1 cellular context compared by ENCODE assay signal in genomic region chr19:41941410-41942202, GRCh38.
TF ChIP-seq lines count a peak whose summit lies in the region.

No MANE protein-coding gene starts in this region.

TF ChIP-seq in GM12878, 131 proteins besides CTCF, POLR2A, EP300 and RAD21:
- TF ChIP-seq RFX5 (IDR thresholded peaks at IDR 0.05; ENCODE audit: low read depth, low read length) (no peak), ESRRA (IDR thresholded peaks at IDR 0.05; ENCODE audit: low read length) (no peak), POLR2AphosphoS5 (IDR thresholded peaks at IDR 0.05; ENCODE audit: low read length) (no peak), SPI1 (IDR thresholded peaks at IDR 0.05; ENCODE audit: borderline replicate concordance, insufficient read depth, low read depth, low read length) (0 out of 2 replicates have a peak, but pooled peaks have one; percentile 6), RUNX3 (IDR thresholded peaks at IDR 0.05; ENCODE audit: low read length) (peak; percentile 89), TARDBP (IDR thresholded peaks at IDR 0.05; ENCODE audit: borderline replicate concordance) (no peak), CBFB (IDR thresholded peaks at IDR 0.05; ENCODE audit: low read depth) (peak; percentile 59; the same call in 1 of the 2 replicates), MEF2A (IDR thresholded peaks at IDR 0.05; ENCODE audit: insufficient read depth, low read depth, low read length) (peak; percentile 84), PAX5 (IDR thresholded peaks at IDR 0.05; ENCODE audit: borderline replicate concordance, low read depth, low read length) (no peak), MTA2 (IDR thresholded peaks at IDR 0.05; ENCODE audit: low read depth) (0 out of 2 replicates have a peak, but pooled peaks have one; percentile 21), CREB1 (IDR thresholded peaks at IDR 0.05; ENCODE audit: low read depth) (0 out of 2 replicates have a peak, but pooled peaks have one; percentile 17), POLR2AphosphoS2 (IDR thresholded peaks at IDR 0.05; ENCODE audit: low read depth, low read length) (no peak), ZNF217 (IDR thresholded peaks at IDR 0.05) (no peak), EGR1 (IDR thresholded peaks at IDR 0.05; ENCODE audit: borderline replicate concordance in 1 of 2, low read depth in 2 of 2, low read length in 2 of 2) (0 out of 3 replicates have a peak, but pooled peaks of 1 of the 2 experiments have one; percentile 1), MEF2B (IDR thresholded peaks at IDR 0.05; ENCODE audit: partially characterized antibody, poor library complexity, severe bottlenecking) (peak; percentile 44), MTA3 (IDR thresholded peaks at IDR 0.05; ENCODE audit: borderline replicate concordance, low read length) (no peak; the same call in 1 of the 2 replicates), NFIC (IDR thresholded peaks at IDR 0.05; ENCODE audit: low read depth, low read length) (peak; percentile 53; the same call in 1 of the 2 replicates)
